ENCODE assay signal across 9 cellular contexts in the genomic region with DNA sequence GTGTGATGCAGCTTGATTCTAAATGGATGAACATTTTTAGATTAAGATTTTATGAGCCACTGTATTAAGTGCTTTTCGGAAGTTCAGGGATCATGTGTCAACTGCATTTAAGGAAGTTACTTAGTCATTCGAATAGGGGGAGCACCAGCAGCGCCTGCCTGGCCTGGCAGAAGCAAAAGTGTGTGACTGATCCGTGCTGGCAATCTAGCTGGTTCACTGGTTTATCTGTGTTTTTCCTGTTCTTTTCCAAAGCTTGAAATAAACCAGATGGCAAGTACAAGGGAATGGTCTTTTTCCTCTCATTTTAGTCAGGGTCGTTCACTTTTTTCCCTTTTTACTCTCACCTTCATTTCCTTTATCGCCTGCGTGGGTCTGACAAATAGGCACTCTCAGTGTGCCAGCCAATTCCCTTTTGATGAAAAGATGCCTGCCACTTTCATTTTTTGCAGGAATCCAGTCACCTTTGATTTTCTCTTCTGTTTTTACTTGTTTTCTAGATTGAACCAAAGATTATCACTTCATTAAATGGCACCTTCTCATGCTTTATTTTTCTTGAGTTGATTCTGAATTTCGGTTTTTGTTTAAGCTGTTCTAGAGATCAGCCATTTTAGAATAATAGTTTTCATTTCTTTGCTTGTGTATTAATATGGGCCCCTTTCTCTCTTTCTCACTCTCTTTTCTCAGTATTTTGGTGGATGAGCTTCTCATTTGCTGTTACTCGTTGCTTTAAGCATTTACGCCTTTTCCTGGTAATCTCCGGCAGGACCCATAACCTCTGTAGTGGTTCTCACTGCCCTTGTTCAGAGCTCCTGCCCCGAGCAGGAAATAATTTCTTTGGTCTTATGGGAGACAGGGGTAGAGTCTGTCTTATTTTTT. TPM values are rescaled to one million over a fixed set of nuclear protein-coding genes. Genes with fewer than 3 reads are reported as not detected.
DNase-seq lines count a peak whose midpoint lies in the region; ATAC-seq and TF ChIP-seq lines count a peak whose summit lies in the region.
"Had no signal": no experiment of that assay in that cellular context is flagged by ENCODE, and none has a peak within 500 bp of the region (broad histone marks: within the 10 kb centered on the region; RNA-seq: fewer than 3 reads in every experiment).

No MANE protein-coding gene starts in this region.

- in situ Hi-C loops in mammary epithelial cell (cut with MboI; ENCODE audit: low sequenced_read_pairs in 2 of 2) = no loop called here

- peak in 4 of 5 donors; percentile 11 to 59 (median 32) for DNase-seq in CD8-positive, alpha-beta memory T cell
- DNase-seq in T follicular helper cell (ENCODE audit: low read depth) (peak; percentile 12), mammary epithelial cell (peak; percentile 53), left colon (peak; percentile 48 to 58), cortex of kidney (lab: John Stamatoyannopoulos, UW) (no peak), DMS114 treated with DMSO at 0.1 percent for 48 hours (lab: John Stamatoyannopoulos, UW; ENCODE audit: unreplicated experiment) (no peak)
- DNase-seq in stimulated activated CD4-positive, alpha-beta T cell treated with anti-CD3 and anti-CD28 coated beads, TNF-alpha, amount 100 ng/mL, for 4 hours (ENCODE audit: low read depth in 3 of 3) = peak in 2 of 3 experiments; percentile 14 to 22

- WGBS in mammary epithelial cell (ENCODE audit: low coverage, missing lambda C conversion rate) = 91% methylated on average over 12 of the region's 12 CpGs

- intact Hi-C loops in mammary epithelial cell (cut with micrococcal nuclease) (no loop called here), left colon (cut with DNase I, micrococcal nuclease) (no loop called here)

- no peak overlapping the region for H2AFZ ChIP-seq in mammary epithelial cell (ENCODE audit: low read depth, low read length)

- peaks cover 33% of the 10 kb centered on the region for H3K4me1 ChIP-seq in CD8-positive, alpha-beta memory T cell (ENCODE audit: insufficient read depth, low read length)
- H3K4me1 ChIP-seq in mammary epithelial cell (ENCODE audit: insufficient read depth, low read length) = peaks cover 25% of the 10 kb centered on the region

- H3K4me1 Mint-ChIP-seq in CD8-positive, alpha-beta memory T cell = peaks cover 43 to 61% (median 46%) of the 10 kb centered on the region in 3 donors

- no peaks in the 10 kb centered on the region for H3K27me3 ChIP-seq in CD8-positive, alpha-beta memory T cell (ENCODE audit: insufficient read depth, low read length, poor library complexity, severe bottlenecking)
- H3K27me3 ChIP-seq in mammary epithelial cell (ENCODE audit: insufficient read depth, low read length) = no peaks in the 10 kb centered on the region

- ATAC-seq in HG03378 (IDR thresholded peaks at IDR 0.05; ENCODE audit: unreplicated experiment) (peak; percentile 28), left colon (no peak)

- H3K4me3 Mint-ChIP-seq in CD8-positive, alpha-beta memory T cell = peak overlapping the region in 2 of 7 donors; percentile 80 to 93

- H3K9me3 Mint-ChIP-seq in CD8-positive, alpha-beta memory T cell = no peaks in the 10 kb centered on the region

- H3K27ac Mint-ChIP-seq in CD8-positive, alpha-beta memory T cell = peak overlapping the region; percentile 87 to 98 (median 95)

- H3K27ac ChIP-seq in CD8-positive, alpha-beta memory T cell (ENCODE audit: low read depth, low read length) = peak overlapping the region; percentile 47
- H3K27ac ChIP-seq in mammary epithelial cell (ENCODE audit: insufficient read depth, low read depth, low read length) = no peak overlapping the region
- H3K27ac ChIP-seq: KMS-11 had no signal

- dilution Hi-C loops in mammary epithelial cell (cut with HindIII; ENCODE audit: low sequenced_read_pairs) = no loop called here

- H4K20me1 ChIP-seq in mammary epithelial cell (ENCODE audit: insufficient read depth, low read length) = no peaks in the 10 kb centered on the region

- peaks cover 3 to 19% (median 6%) of the 10 kb centered on the region in 3 donors for H3K36me3 Mint-ChIP-seq in CD8-positive, alpha-beta memory T cell

- peak overlapping the region; percentile 11 for H3K4me2 ChIP-seq in mammary epithelial cell (ENCODE audit: insufficient read depth, low read depth, low read length)
- H3K4me2 ChIP-seq: KMS-11 had no signal

- H3K36me3 ChIP-seq in CD8-positive, alpha-beta memory T cell (ENCODE audit: insufficient read depth, low read length) = peaks cover 3% of the 10 kb centered on the region
- H3K36me3 ChIP-seq in mammary epithelial cell (ENCODE audit: insufficient read depth, low read length) = no peaks in the 10 kb centered on the region

- H3K27me3 Mint-ChIP-seq in CD8-positive, alpha-beta memory T cell = no peaks in the 10 kb centered on the region

- no TSS peak for BruUV-seq in mammary epithelial cell (replicated peaks; lab: Mats Ljungman, UMichigan)

- no peaks in the 10 kb centered on the region for H3K9me3 ChIP-seq in CD8-positive, alpha-beta memory T cell (ENCODE audit: low read length)
- H3K9me3 ChIP-seq in mammary epithelial cell (replicated peaks; ENCODE audit: insufficient read depth, low read length) = no peaks in the 10 kb centered on the region

- peaks cover 62% of the 10 kb centered on the region for H3K79me2 ChIP-seq in mammary epithelial cell (ENCODE audit: insufficient read depth, low read length)

- peak overlapping the region; percentile 54 for H3K4me3 ChIP-seq in CD8-positive, alpha-beta memory T cell (ENCODE audit: low read length)
- no peak overlapping the region for H3K4me3 ChIP-seq in mammary epithelial cell (replicated peaks in 1 of 3; ENCODE audit: insufficient read depth in 1 of 3, low read depth in 2 of 3, low read length in 3 of 3)

- POLR2A ChIA-PET in CD8-positive, alpha-beta memory T cell (lab: Charles Lee) = interaction anchor here (0.6 kb wide), 1 partner anchor 245 kb away, joined by 4 read pairs; no protein-coding TSS in a partner anchor

- CTCF ChIA-PET in CD8-positive, alpha-beta memory T cell (lab: Charles Lee) = interaction anchor here (0.7 to 1.9 kb wide), 8 partner anchors 22 to 187 kb away, joined by 3 to 6 read pairs (median 4); no protein-coding TSS in a partner anchor
- CTCF ChIA-PET in mammary epithelial cell (lab: Charles Lee; ENCODE audit: low non-redundant PET) = interaction anchor here (0.9 kb wide), 1 partner anchor 39 kb away, joined by 5 read pairs; no protein-coding TSS in a partner anchor

- no peak for TF ChIP-seq CTCF in mammary epithelial cell (conservative IDR thresholded peaks at IDR 0.05 in 1 of 2, IDR thresholded peaks at IDR 0.05 in 1 of 2; ENCODE audit: extremely low read depth in 1 of 2, insufficient read depth in 1 of 2, low read depth in 1 of 2, low read length in 2 of 2)

- H3K9ac ChIP-seq in mammary epithelial cell (ENCODE audit: insufficient read depth, low read length) = no peak overlapping the region
- H3K9ac ChIP-seq: KMS-11 had no signal

RNA-seq across cellular contexts. Expression of a gene that starts 2.8 kb away (rescaled TPM):
- total RNA-seq in CD8-positive, alpha-beta memory T cell = 10 to 100 TPM; 68.7 to 79.8 TPM
- 22.9 TPM for polyA plus RNA-seq in CD8-positive, alpha-beta memory T cell
- total RNA-seq in mammary epithelial cell (10 to 100 TPM; 35.3 to 47.4 TPM), left colon (100 to 1,000 TPM; 100 to 112 TPM)
- 29.6 TPM for polyA plus RNA-seq in mammary epithelial cell
- 207 TPM for polyA minus RNA-seq in mammary epithelial cell

Comparison
In these comparisons a context has a peak if more than half of its experiments do, and no peak if none do; other contexts are left out.
1. DNase-seq: peak in CD8-positive, alpha-beta memory T cell (4 of 5), T follicular helper cell (single experiment), mammary epithelial cell (single experiment), left colon (2 of 2) and stimulated activated CD4-positive, alpha-beta T cell treated with anti-CD3 and anti-CD28 coated beads, TNF-alpha, amount 100 ng/mL, for 4 hours (2 of 3); none in cortex of kidney (single experiment) and DMS114 treated with DMSO at 0.1 percent for 48 hours (single experiment).